In the genomic region with DNA sequence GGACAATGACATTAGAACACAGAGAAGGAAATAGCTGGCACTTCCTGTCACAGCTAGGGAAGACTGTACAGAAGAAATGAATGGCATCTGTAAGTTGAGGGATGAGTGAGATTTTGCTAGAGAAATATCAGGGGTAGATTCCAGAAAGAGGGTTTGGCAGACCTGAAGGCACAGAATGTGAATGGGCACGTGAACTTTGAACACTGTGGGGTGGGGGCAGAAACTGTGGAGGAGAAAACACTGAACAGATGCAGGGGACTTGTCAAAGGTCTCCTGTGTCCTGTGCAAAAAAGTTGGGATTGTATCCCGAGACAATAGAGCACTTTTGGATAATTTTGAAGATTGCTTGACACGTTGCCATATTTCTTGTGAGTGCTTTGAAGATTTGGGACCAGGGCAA, we compare ENCODE assay signal across 6 cellular contexts.
"Had no signal": no experiment of that assay in that cellular context is flagged by ENCODE, and none has a peak within 500 bp of the region (broad histone marks: within the 10 kb centered on the region; RNA-seq: fewer than 3 reads in every experiment).

No MANE protein-coding gene starts in this region.

- H3K9me3 Mint-ChIP-seq: GM23338, H9 had no signal

- H3K27ac Mint-ChIP-seq: GM23338, H9, IgD-negative memory B cell had no signal

- H3K4me1 Mint-ChIP-seq: IgD-negative memory B cell had no signal

- H3K4me3 Mint-ChIP-seq: GM23338, H9, IgD-negative memory B cell had no signal

- DNase-seq: H9, HCEC 1CT, KBM-7 had no signal

- H3K4me2 ChIP-seq: GM23338 had no signal

- H3K4me3 ChIP-seq: GM23338 had no signal

- ATAC-seq: GM23338 had no signal

- H3K27ac ChIP-seq: HL-60 had no signal

- H2AFZ ChIP-seq: GM23338 had no signal

- H3K36me3 Mint-ChIP-seq: IgD-negative memory B cell had no signal
